Comparison of ENCODE assay signal across 29 cellular contexts in the genomic region with DNA sequence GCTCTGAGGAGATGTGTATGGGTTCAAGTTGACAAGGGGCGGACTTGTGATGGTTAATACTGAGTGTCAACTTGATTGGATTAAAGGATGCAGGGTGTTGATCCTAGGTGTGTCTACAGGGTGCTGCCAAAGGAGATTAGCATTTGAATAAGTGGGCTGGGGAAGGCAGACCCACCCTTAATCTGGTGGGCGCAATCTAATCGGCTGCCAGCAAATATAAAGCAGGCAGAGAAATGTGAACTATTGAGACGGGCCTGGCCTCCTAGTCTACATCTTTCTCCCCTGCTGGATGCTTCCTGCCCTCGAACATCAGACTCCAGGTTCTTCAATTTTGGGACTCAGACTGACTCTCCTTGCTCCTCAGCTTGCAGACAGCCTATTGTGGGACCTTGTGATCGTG.
"Had no signal": no experiment of that assay in that cellular context is flagged by ENCODE, and none has a peak within 500 bp of the region (broad histone marks: within the 10 kb centered on the region; RNA-seq: fewer than 3 reads in every experiment).

No MANE protein-coding gene starts in this region.

- H3K9me3 Mint-ChIP-seq: natural killer cell; stimulated activated memory B cell treated with anti-CD40 and anti-IgM and Interleukin-4, amounts not matched to agents 10 μg/mL and 1 μg/mL and 100 μg/mL, for 72 hours; stimulated activated naive CD8-positive, alpha-beta T cell treated with anti-CD3 and anti-CD28 coated beads, Interleukin-15, amount 100 ng/mL, for 72 hours; type B pancreatic cell had no signal

- H3K4me3 Mint-ChIP-seq: natural killer cell; nephron; neural progenitor cell; stimulated activated memory B cell treated with anti-CD40 and anti-IgM and Interleukin-4, amounts not matched to agents 10 μg/mL and 1 μg/mL and 100 μg/mL, for 72 hours; stimulated activated naive CD8-positive, alpha-beta T cell treated with anti-CD3 and anti-CD28 coated beads, Interleukin-15, amount 100 ng/mL, for 72 hours; type B pancreatic cell had no signal

- H3K9me3 ChIP-seq: ovary, psoas muscle, right lobe of liver, sigmoid colon, suprapubic skin, testis, tibial artery, transverse colon, upper lobe of right lung, uterus had no signal

- H3K4me3 ChIP-seq: neural progenitor cell, ovary, psoas muscle, right lobe of liver, sigmoid colon, suprapubic skin, testis, tibial artery, transverse colon, upper lobe of right lung, uterus had no signal

- H3K27me3 ChIP-seq: neural progenitor cell, ovary, right lobe of liver, sigmoid colon, suprapubic skin, testis, tibial artery, transverse colon, upper lobe of right lung, uterus had no signal

- DNase-seq: natural killer cell; occipital lobe; ovary; posterior cingulate gyrus; psoas muscle; right cardiac atrium; right lobe of liver; sigmoid colon; small intestine; stimulated activated CD4-positive, alpha-beta T cell treated with anti-CD3 and anti-CD28 coated beads, Interleukin-15, amount 100 ng/mL, for 24 hours; stimulated activated CD4-positive, alpha-beta T cell treated with anti-CD3 and anti-CD28 coated beads, Interleukin-2, amount 100 ng/mL, for 24 hours; stimulated activated CD4-positive, alpha-beta T cell treated with anti-CD3 and anti-CD28 coated beads, Interleukin-2, amount 100 ng/mL, for 48 hours; stimulated activated CD4-positive, alpha-beta T cell treated with anti-CD3 and anti-CD28 coated beads, Interleukin-4, amount 100 ng/mL, for 24 hours; stimulated activated naive CD4-positive, alpha-beta T cell; stimulated activated naive CD8-positive, alpha-beta T cell treated with anti-CD3 and anti-CD28 coated beads, Interleukin-15, amount 100 ng/mL, for 72 hours; stimulated activated naive CD8-positive, alpha-beta T cell treated with anti-CD3 and anti-CD28 coated beads, Interleukin-15, Interleukin-2, amounts not matched to agents 100 U/mL and 50 U/mL, for 24 hours; substantia nigra; testis; tibial artery; transverse colon; upper lobe of right lung; uterus had no signal

- H3K27ac Mint-ChIP-seq: natural killer cell; nephron; neural progenitor cell; progenitor cell of endocrine pancreas; stimulated activated memory B cell treated with anti-CD40 and anti-IgM and Interleukin-4, amounts not matched to agents 10 μg/mL and 1 μg/mL and 100 μg/mL, for 72 hours; type B pancreatic cell had no signal

- H3K27me3 Mint-ChIP-seq: progenitor cell of endocrine pancreas; stimulated activated memory B cell treated with anti-CD40 and anti-IgM and Interleukin-4, amounts not matched to agents 10 μg/mL and 1 μg/mL and 100 μg/mL, for 72 hours; stimulated activated naive CD8-positive, alpha-beta T cell treated with anti-CD3 and anti-CD28 coated beads, Interleukin-15, amount 100 ng/mL, for 72 hours; type B pancreatic cell had no signal

- H3K4me1 Mint-ChIP-seq: natural killer cell; nephron; neural progenitor cell; stimulated activated memory B cell treated with anti-CD40 and anti-IgM and Interleukin-4, amounts not matched to agents 10 μg/mL and 1 μg/mL and 100 μg/mL, for 72 hours had no signal

- H3K4me1 ChIP-seq: neural progenitor cell, parathyroid adenoma, psoas muscle, right lobe of liver, sigmoid colon, suprapubic skin, testis, tibial artery, transverse colon, upper lobe of right lung, uterus had no signal

- ATAC-seq: natural killer cell; psoas muscle; right cardiac atrium; right lobe of liver; stimulated activated memory B cell treated with anti-CD40 and anti-IgM and Interleukin-4, amounts not matched to agents 10 μg/mL and 1 μg/mL and 100 μg/mL, for 72 hours; stimulated activated naive CD8-positive, alpha-beta T cell treated with anti-CD3 and anti-CD28 coated beads, Interleukin-15, amount 100 ng/mL, for 72 hours; stimulated activated naive CD8-positive, alpha-beta T cell treated with anti-CD3 and anti-CD28 coated beads, Interleukin-15, Interleukin-2, amounts not matched to agents 100 U/mL and 50 U/mL, for 24 hours; upper lobe of right lung had no signal

- H3K36me3 ChIP-seq: neural progenitor cell, ovary, right lobe of liver, sigmoid colon, suprapubic skin, tibial artery, transverse colon, upper lobe of right lung, uterus had no signal

- H3K36me3 Mint-ChIP-seq: natural killer cell; neural progenitor cell; stimulated activated memory B cell treated with anti-CD40 and anti-IgM and Interleukin-4, amounts not matched to agents 10 μg/mL and 1 μg/mL and 100 μg/mL, for 72 hours; type B pancreatic cell had no signal
